ENCODE assay signal across 1 cellular context in genomic region chr16:20866161-20866772, GRCh38.
TF ChIP-seq lines count a peak whose summit lies in the region.

No MANE protein-coding gene starts in this region.

TF ChIP-seq in K562, 482 proteins besides CTCF, POLR2A, EP300 and RAD21 (continued from another document):
- TF ChIP-seq GABPB1 (CRISPR knock-in tag; IDR thresholded peaks at IDR 0.05) (0 out of 2 replicates have a peak, but pooled peaks have one; percentile 18), ZMIZ1 (IDR thresholded peaks at IDR 0.05; ENCODE audit: low read depth in 2 of 2, low read length in 2 of 2) (no peak), SP2 (IDR thresholded peaks at IDR 0.05; ENCODE audit: extremely low read depth, low read depth, low read length, poor library complexity, severe bottlenecking) (no peak), NUFIP1 (IDR thresholded peaks at IDR 0.05; ENCODE audit: partially characterized antibody) (no peak), ARID1B (IDR thresholded peaks at IDR 0.05) (peak; percentile 62)
